ENCODE assay signal across 8 cellular contexts in the genomic region with DNA sequence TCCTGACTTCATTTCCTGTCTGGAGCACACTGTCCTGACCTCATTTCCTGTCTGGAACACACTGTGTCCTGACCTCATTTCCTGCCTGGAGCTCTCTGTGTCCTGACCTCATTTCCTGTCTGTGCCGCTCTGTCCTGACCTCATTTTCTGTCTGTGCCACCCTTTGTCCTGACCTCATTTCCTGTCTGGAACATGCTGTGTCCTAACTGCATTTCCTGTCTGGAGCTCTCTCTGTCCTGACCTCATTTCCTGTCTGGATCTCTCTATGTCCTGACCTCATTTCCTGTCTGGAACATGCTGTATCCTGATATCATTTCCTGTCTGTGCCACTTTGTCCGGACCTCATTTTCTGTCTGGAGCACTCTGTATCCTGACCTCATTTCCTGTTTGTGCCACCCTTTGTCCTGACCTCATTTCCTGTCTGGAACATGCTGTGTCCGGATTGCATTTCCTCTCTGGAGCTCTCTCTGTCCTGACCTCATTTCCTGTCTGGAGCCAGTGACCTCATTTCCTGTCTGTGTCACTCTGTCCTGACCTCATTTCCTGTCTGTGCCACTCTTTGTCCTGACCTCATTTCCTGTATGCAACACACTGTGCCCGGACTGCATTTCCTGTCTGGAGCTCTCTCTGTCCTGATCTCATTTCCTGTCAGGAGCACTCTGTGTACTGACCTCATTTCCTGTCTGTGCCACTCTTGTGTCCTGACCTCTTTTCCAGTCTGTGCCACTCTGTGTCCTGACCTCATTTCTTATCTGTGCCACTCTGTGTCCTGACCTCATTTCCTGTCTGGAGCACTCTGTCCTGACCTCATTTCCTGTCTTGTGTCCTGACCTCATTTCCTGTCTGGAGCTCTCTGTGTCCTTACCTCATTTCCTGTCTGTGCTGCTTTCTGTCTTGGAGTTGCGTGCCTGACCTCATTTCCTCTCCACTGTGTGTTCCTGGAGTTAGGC. TPM values are rescaled to one million over a fixed set of nuclear protein-coding genes. Genes with fewer than 3 reads are reported as not detected.
DNase-seq lines count a peak whose midpoint lies in the region; ATAC-seq and TF ChIP-seq lines count a peak whose summit lies in the region.

No MANE protein-coding gene starts in this region.

- intact Hi-C loops in colonic mucosa (cut with DNase I), result no loop called here
- intact Hi-C loops in naive thymus-derived CD4-positive, alpha-beta T cell (cut with micrococcal nuclease), result loop anchor here (1.0 to 5.0 kb wide), 10 partner anchors 23 to 1647 kb away; a partner anchor contains a TSS
- intact Hi-C loops in tibial artery (cut with DNase I; ENCODE audit: low total_unique reads), result no loop called here

- H3K9me2 ChIP-seq in MM.1S (replicated peaks; ENCODE audit: insufficient read depth, low read length), result no peaks in the 10 kb centered on the region

- no peaks in the 10 kb centered on the region for H3K27me3 Mint-ChIP-seq in naive thymus-derived CD4-positive, alpha-beta T cell

- H3K27ac ChIP-seq in MM.1S (ENCODE audit: low read length) (peak overlapping the region; percentile 55; the same call in 1 of the 2 replicates), colonic mucosa (peak overlapping the region; percentile 60), tibial artery (peak overlapping the region; percentile 44 to 56)
- H3K27ac ChIP-seq in naive thymus-derived CD4-positive, alpha-beta T cell (ENCODE audit: low read depth, low read length), result peak overlapping the region; percentile 98

- H3K4me3 ChIP-seq in MM.1S (ENCODE audit: low read length), result no peak overlapping the region
- no peak overlapping the region for H3K4me3 ChIP-seq in colonic mucosa
- peak overlapping the region; percentile 0 for H3K4me3 ChIP-seq in naive thymus-derived CD4-positive, alpha-beta T cell (ENCODE audit: low read length)
- no peak overlapping the region for H3K4me3 ChIP-seq in tibial artery

- H3K27me3 ChIP-seq in MM.1S (replicated peaks; ENCODE audit: insufficient read depth, low read length), result no peaks in the 10 kb centered on the region
- H3K27me3 ChIP-seq in colonic mucosa, result no peaks in the 10 kb centered on the region
- H3K27me3 ChIP-seq in naive thymus-derived CD4-positive, alpha-beta T cell (ENCODE audit: control insufficient read depth in 2 of 2, insufficient read depth in 2 of 2, low read length in 2 of 2), result no peaks in the 10 kb centered on the region
- H3K27me3 ChIP-seq in tibial artery, result no peaks in the 10 kb centered on the region

- H3F3A ChIP-seq in MM.1S (ENCODE audit: insufficient read depth, low read length), result peaks cover 20% of the 10 kb centered on the region; the same call in 1 of the 2 replicates

- peak; percentile 60 for ATAC-seq in GM19395 (IDR thresholded peaks at IDR 0.05; ENCODE audit: unreplicated experiment)
- ATAC-seq in naive thymus-derived CD4-positive, alpha-beta T cell, result peak; percentile 79

- H3K4me1 Mint-ChIP-seq in naive thymus-derived CD4-positive, alpha-beta T cell, result peaks cover 27 to 62% (median 51%) of the 10 kb centered on the region in 7 donors

- no peak overlapping the region for H3K4me3 Mint-ChIP-seq in naive thymus-derived CD4-positive, alpha-beta T cell

- POLR2A ChIA-PET in naive thymus-derived CD4-positive, alpha-beta T cell (lab: Charles Lee), result interaction anchor here (0.7 to 12.9 kb wide), 19 partner anchors 12 to 674 kb away, joined by 3 to 244 read pairs (median 7); a partner anchor contains a TSS

- H3K36me3 ChIP-seq in MM.1S (replicated peaks; ENCODE audit: insufficient read depth, low read length) (no peaks in the 10 kb centered on the region), colonic mucosa (no peaks in the 10 kb centered on the region), tibial artery (peaks cover 0 to 13% (median 7%) of the 10 kb centered on the region in 3 donors)
- peaks cover 0 to 19% (median 3%) of the 10 kb centered on the region in 3 experiments for H3K36me3 ChIP-seq in naive thymus-derived CD4-positive, alpha-beta T cell (ENCODE audit: control insufficient read depth in 2 of 3, insufficient read depth in 3 of 3, low read length in 3 of 3)

- no peak overlapping the region for H3K27ac Mint-ChIP-seq in naive thymus-derived CD4-positive, alpha-beta T cell

- H3K36me3 Mint-ChIP-seq in naive thymus-derived CD4-positive, alpha-beta T cell, result peaks cover 0 to 38% (median 3%) of the 10 kb centered on the region in 5 donors

- H3K9ac ChIP-seq in MM.1S (ENCODE audit: low read length) (no peak overlapping the region), colonic mucosa (ENCODE audit: low read depth in 2 of 2, low read length in 2 of 2) (no peak overlapping the region)

- CTCF ChIA-PET in naive thymus-derived CD4-positive, alpha-beta T cell (lab: Charles Lee), result interaction anchor here (0.7 to 2.1 kb wide), 11 partner anchors 15 to 159 kb away, joined by 3 to 16 read pairs (median 5); a partner anchor contains a TSS

- no peak for TF ChIP-seq CTCF in MM.1S (IDR thresholded peaks at IDR 0.05; ENCODE audit: low read length)
- no peak for TF ChIP-seq CTCF in colonic mucosa (IDR thresholded peaks at IDR 0.05)
- TF ChIP-seq CTCF in tibial artery (IDR thresholded peaks at IDR 0.05), result no peak

- DNase-seq in A172 (ENCODE audit: low spot score) (peak; percentile 88), MM.1S (peak; percentile 73), colonic mucosa (no peak), tibial artery (no peak), DMS79 treated with DMSO at 0.1 percent for 48 hours (lab: John Stamatoyannopoulos, UW) (no peak)
- DNase-seq in activated CD4-positive, alpha-beta T cell treated with anti-CD3 and anti-CD28 coated beads for 1 hour, result peak; percentile 71
- DNase-seq in naive thymus-derived CD4-positive, alpha-beta T cell, result peak; percentile 59 to 99 (median 95)

- H3K9me3 ChIP-seq in MM.1S (replicated peaks; ENCODE audit: insufficient read depth, low read length) (0 out of 2 replicates have a peak, but pooled peaks cover 3% of the 10 kb centered on the region), colonic mucosa (no peaks in the 10 kb centered on the region), tibial artery (peaks cover 0 to 4% (median 0%) of the 10 kb centered on the region in 3 donors)
- peaks cover 12 to 23% (median 12%) of the 10 kb centered on the region in 3 experiments for H3K9me3 ChIP-seq in naive thymus-derived CD4-positive, alpha-beta T cell (ENCODE audit: control insufficient read depth in 2 of 3, low read length in 3 of 3)

- no peak overlapping the region for H3K4me2 ChIP-seq in MM.1S (ENCODE audit: low read depth, low read length)

- no peak overlapping the region for H2AFZ ChIP-seq in MM.1S (ENCODE audit: low read length)

- no peaks in the 10 kb centered on the region for H4K20me1 ChIP-seq in MM.1S (ENCODE audit: insufficient read depth, low read length)

- H3K79me2 ChIP-seq in MM.1S (ENCODE audit: low read length), result peaks cover 61% of the 10 kb centered on the region

- H3K9me3 Mint-ChIP-seq in naive thymus-derived CD4-positive, alpha-beta T cell, result peaks cover 0 to 18% (median 3%) of the 10 kb centered on the region in 11 donors

- H3K4me1 ChIP-seq in MM.1S (ENCODE audit: low read length) (peaks cover 13% of the 10 kb centered on the region; the same call in 1 of the 2 replicates), colonic mucosa (peaks cover 12% of the 10 kb centered on the region), tibial artery (peaks cover 5 to 100% (median 79%) of the 10 kb centered on the region in 4 donors)
- H3K4me1 ChIP-seq in naive thymus-derived CD4-positive, alpha-beta T cell (ENCODE audit: control insufficient read depth in 2 of 2, insufficient read depth in 2 of 2, low read length in 2 of 2), result peaks cover 52 to 70% of the 10 kb centered on the region in 2 donors

RNA-seq across cellular contexts. Expression of a gene that starts 27.6 kb away (rescaled TPM):
- total RNA-seq in A172 (2014; rRNA removed; shearing (Covaris generic)), result 4.1 and 14.8 TPM in 2 replicates
- 10 to 100 TPM; 31.0 to 36.1 TPM for total RNA-seq in colonic mucosa
- 100 to 1,000 TPM in 2 of 5 experiments, 10 to 100 TPM in 3; 63.4 to 278 (median 97.9) TPM for total RNA-seq in naive thymus-derived CD4-positive, alpha-beta T cell
- polyA plus RNA-seq in naive thymus-derived CD4-positive, alpha-beta T cell, result under 1 TPM; 0.61 to 0.92 TPM

Comparison
In these comparisons a context has a peak if more than half of its experiments do, and no peak if none do; other contexts are left out.
1. DNase-seq: peak in A172 (single experiment), MM.1S (single experiment), activated CD4-positive, alpha-beta T cell treated with anti-CD3 and anti-CD28 coated beads for 1 hour (single experiment) and naive thymus-derived CD4-positive, alpha-beta T cell (9 of 9); none in colonic mucosa (single experiment), tibial artery (0 of 2) and DMS79 treated with DMSO at 0.1 percent for 48 hours (single experiment).
2. intact Hi-C loops: an anchor here in naive thymus-derived CD4-positive, alpha-beta T cell (1.0 to 5.0 kb wide); none called in colonic mucosa and tibial artery.
3. Peak in every context shown above with its lines, with median percentiles within 50 percentile points of each other: H3K27ac ChIP-seq.